Comparison of ENCODE assay signal across 10 cellular contexts in the genomic region with DNA sequence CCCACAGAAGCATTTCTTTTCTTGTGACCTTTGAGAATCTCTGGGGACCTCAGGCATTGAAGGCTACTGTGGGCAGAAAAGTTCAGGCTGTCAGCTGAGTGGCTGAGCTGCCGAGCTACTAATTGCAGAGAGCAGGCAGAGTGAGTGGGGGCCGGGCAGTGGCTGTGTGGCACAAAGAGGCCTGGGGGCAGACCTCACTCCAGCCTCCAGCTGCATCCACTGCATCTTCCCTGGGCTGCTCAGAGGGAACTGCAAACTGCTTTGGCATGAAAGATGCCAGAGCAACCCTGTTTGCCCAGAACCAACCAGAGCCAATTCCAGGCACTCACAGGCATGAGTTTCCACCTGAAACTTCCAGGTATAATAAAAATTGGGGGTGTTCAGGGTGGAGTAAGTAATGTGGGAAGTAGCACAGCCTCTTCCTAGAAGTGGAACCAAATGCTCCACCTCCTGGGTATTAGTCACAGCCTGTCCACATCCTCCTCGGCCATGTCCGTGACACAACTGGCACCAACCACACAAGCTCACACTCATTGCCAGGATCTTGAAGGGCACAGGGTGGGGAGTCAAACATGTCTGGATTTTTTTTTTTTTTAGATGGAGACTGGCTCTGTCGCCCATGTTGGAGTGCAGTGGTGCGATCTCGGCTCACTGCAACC.
DNase-seq lines count a peak whose midpoint lies in the region; ATAC-seq and TF ChIP-seq lines count a peak whose summit lies in the region.
"Had no signal": no experiment of that assay in that cellular context is flagged by ENCODE, and none has a peak within 500 bp of the region (broad histone marks: within the 10 kb centered on the region; RNA-seq: fewer than 3 reads in every experiment).

No MANE protein-coding gene starts in this region.

- H3K9me3 ChIP-seq in lower lobe of right lung: no peaks in the 10 kb centered on the region

- no peaks in the 10 kb centered on the region for H3K4me1 ChIP-seq in lower lobe of right lung

- intact Hi-C loops in lower lobe of right lung (cut with DNase I): no loop called here

- no peaks in the 10 kb centered on the region for H3K36me3 ChIP-seq in lower lobe of right lung

- H3K27ac ChIP-seq in coronary artery (peak overlapping the region in 1 of 2 donors; percentile 56), lower lobe of right lung (no peak overlapping the region)

- ATAC-seq in lower lobe of right lung (peak; percentile 56 to 59), GM19455 (IDR thresholded peaks at IDR 0.05; ENCODE audit: unreplicated experiment) (no peak), GM19351 (IDR thresholded peaks at IDR 0.05; ENCODE audit: unreplicated experiment) (no peak)

- H3K27me3 ChIP-seq in lower lobe of right lung (ENCODE audit: low read depth): no peaks in the 10 kb centered on the region

- TF ChIP-seq CTCF in coronary artery (IDR thresholded peaks at IDR 0.05) (no peak), lower lobe of right lung (IDR thresholded peaks at IDR 0.05) (no peak)

- H3K4me3 ChIP-seq in coronary artery (no peak overlapping the region), lower lobe of right lung (no peak overlapping the region)

- DNase-seq in AG08396 (ENCODE audit: low spot score) (peak; percentile 46), HT1080 (ENCODE audit: low read depth) (peak; percentile 86), coronary artery (ENCODE audit: low spot score) (peak; percentile 65), lower lobe of right lung (no peak), NCI-H2227 (lab: John Stamatoyannopoulos, UW; ENCODE audit: unreplicated experiment) (no peak), NCI-H1105 treated with DMSO at 0.1 percent for 48 hours (lab: John Stamatoyannopoulos, UW) (no peak)
- DNase-seq: CD8-positive, alpha-beta memory T cell; NCI-H446 had no signal

Comparison
In these comparisons a context has a peak if more than half of its experiments do, and no peak if none do; other contexts are left out.
1. DNase-seq: peak in AG08396 (single experiment), HT1080 (single experiment) and coronary artery (single experiment); none in lower lobe of right lung (single experiment), NCI-H2227 (single experiment) and NCI-H1105 treated with DMSO at 0.1 percent for 48 hours (single experiment).
2. ATAC-seq: peak in lower lobe of right lung (2 of 2); none in GM19455 (single experiment) and GM19351 (single experiment).